In genomic region chr20:32631916-32632460, GRCh38 we compare ENCODE assay signal across 1 cellular context.
TF ChIP-seq lines count a peak whose summit lies in the region.

No MANE protein-coding gene starts in this region.

TF ChIP-seq in GM23338, 12 proteins besides CTCF, POLR2A, EP300 and RAD21 (continued from another document):
- TF ChIP-seq ZNF462 (CRISPR knock-in tag; IDR thresholded peaks at IDR 0.05), result no peak
- no peak for TF ChIP-seq POLR2AphosphoS5 (IDR thresholded peaks at IDR 0.05; ENCODE audit: low read depth)
- TF ChIP-seq ZNF114 (CRISPR knock-in tag; IDR thresholded peaks at IDR 0.05), result no peak
- no peak for TF ChIP-seq EZH2 (IDR thresholded peaks at IDR 0.05; ENCODE audit: low read depth, unreplicated experiment)
- TF ChIP-seq STAT1 (IDR thresholded peaks at IDR 0.05; ENCODE audit: unreplicated experiment), result no peak
- TF ChIP-seq, protein P1, sequence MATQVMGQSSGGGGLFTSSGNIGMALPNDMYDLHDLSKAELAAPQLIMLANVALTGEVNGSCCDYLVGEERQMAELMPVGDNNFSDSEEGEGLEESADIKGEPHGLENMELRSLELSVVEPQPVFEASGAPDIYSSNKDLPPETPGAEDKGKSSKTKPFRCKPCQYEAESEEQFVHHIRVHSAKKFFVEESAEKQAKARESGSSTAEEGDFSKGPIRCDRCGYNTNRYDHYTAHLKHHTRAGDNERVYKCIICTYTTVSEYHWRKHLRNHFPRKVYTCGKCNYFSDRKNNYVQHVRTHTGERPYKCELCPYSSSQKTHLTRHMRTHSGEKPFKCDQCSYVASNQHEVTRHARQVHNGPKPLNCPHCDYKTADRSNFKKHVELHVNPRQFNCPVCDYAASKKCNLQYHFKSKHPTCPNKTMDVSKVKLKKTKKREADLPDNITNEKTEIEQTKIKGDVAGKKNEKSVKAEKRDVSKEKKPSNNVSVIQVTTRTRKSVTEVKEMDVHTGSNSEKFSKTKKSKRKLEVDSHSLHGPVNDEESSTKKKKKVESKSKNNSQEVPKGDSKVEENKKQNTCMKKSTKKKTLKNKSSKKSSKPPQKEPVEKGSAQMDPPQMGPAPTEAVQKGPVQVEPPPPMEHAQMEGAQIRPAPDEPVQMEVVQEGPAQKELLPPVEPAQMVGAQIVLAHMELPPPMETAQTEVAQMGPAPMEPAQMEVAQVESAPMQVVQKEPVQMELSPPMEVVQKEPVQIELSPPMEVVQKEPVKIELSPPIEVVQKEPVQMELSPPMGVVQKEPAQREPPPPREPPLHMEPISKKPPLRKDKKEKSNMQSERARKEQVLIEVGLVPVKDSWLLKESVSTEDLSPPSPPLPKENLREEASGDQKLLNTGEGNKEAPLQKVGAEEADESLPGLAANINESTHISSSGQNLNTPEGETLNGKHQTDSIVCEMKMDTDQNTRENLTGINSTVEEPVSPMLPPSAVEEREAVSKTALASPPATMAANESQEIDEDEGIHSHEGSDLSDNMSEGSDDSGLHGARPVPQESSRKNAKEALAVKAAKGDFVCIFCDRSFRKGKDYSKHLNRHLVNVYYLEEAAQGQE (IDR thresholded peaks at IDR 0.05; ENCODE audit: unreplicated experiment), result no peak
- no peak for TF ChIP-seq NANOG (IDR thresholded peaks at IDR 0.05; ENCODE audit: borderline replicate concordance)
TF ChIP-seq in GM23338: peak in this region for 0.
